In the genomic region with DNA sequence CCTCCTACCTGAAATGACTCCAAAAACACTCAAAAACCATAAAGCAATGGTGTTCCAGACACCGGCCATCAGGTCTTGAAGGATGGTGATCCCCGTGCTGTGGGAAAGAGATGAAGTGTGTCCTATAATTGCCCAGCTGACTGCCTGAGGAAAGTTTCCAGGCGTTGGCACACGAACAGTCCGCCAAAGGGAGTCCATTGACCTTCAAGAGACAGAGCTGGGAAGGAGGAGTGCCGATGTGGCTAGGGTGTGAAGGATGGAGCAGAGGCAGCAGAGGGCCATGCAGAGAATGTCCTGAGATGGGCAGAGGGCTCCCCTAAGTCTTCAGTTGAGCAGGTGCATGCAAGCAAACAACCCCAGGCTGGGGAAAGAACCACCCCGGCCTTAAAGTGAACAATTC, we compare ENCODE assay signal across 6 cellular contexts. TPM values are rescaled to one million over a fixed set of nuclear protein-coding genes. Genes with fewer than 3 reads are reported as not detected.
"Had no signal": no experiment of that assay in that cellular context is flagged by ENCODE, and none has a peak within 500 bp of the region (broad histone marks: within the 10 kb centered on the region; RNA-seq: fewer than 3 reads in every experiment).

No MANE protein-coding gene starts in this region.

- ATAC-seq: GM23338 had no signal

- H3K4me1 Mint-ChIP-seq: GM23338 had no signal

- H3K27ac Mint-ChIP-seq: GM23338, H9 had no signal

- H3K4me3 ChIP-seq: GM23338 had no signal

- DNase-seq: H9, HCEC 1CT, IMR-90 had no signal

- H3K4me3 Mint-ChIP-seq: GM23338, H9 had no signal

- H2AFZ ChIP-seq: GM23338 had no signal

- H3K4me2 ChIP-seq: GM23338 had no signal

RNA-seq across cellular contexts. Expression of a gene that starts 37.1 kb away (rescaled TPM):
- total RNA-seq: H1, HT-29, IMR-90 had no signal
